In genomic region chr2:238230699-238231098, GRCh38 we compare ENCODE assay signal across 11 cellular contexts. TPM values are rescaled to one million over a fixed set of nuclear protein-coding genes. Genes with fewer than 3 reads are reported as not detected.
DNase-seq lines count a peak whose midpoint lies in the region; ATAC-seq and TF ChIP-seq lines count a peak whose summit lies in the region.
"Had no signal": no experiment of that assay in that cellular context is flagged by ENCODE, and none has a peak within 500 bp of the region (broad histone marks: within the 10 kb centered on the region; RNA-seq: fewer than 3 reads in every experiment).

No MANE protein-coding gene starts in this region.

- no peaks in the 10 kb centered on the region for H3K4me1 ChIP-seq in neuronal stem cell (ENCODE audit: control insufficient read depth in 2 of 2, insufficient read depth in 1 of 2, low read depth in 1 of 2, low read length in 2 of 2)

- no peak overlapping the region for H2AFZ ChIP-seq in neuronal stem cell (ENCODE audit: low read length)

- no peak overlapping the region for H3K14ac ChIP-seq in neuronal stem cell (ENCODE audit: low read length)

- H3K23ac ChIP-seq in neuronal stem cell (ENCODE audit: low read depth, low read length, poor library complexity): no peak overlapping the region

- no peak for TF ChIP-seq POLR2A in NB4 (IDR thresholded peaks at IDR 0.05; ENCODE audit: extremely low read depth, insufficient read length)

- H3K4me2 ChIP-seq in neuronal stem cell (ENCODE audit: insufficient read depth, low read length, poor library complexity, severe bottlenecking): peak overlapping the region; percentile 88

- no peak overlapping the region for H3K4ac ChIP-seq in neuronal stem cell (ENCODE audit: low read length)

- H2BK15ac ChIP-seq in neuronal stem cell (ENCODE audit: low read length): no peak overlapping the region

- peaks cover 26% of the 10 kb centered on the region for H3K4me1 Mint-ChIP-seq in CD14-positive monocyte
- peaks cover 22% of the 10 kb centered on the region for H3K4me1 Mint-ChIP-seq in endothelial cell (ENCODE audit: unreplicated experiment)

- peaks cover 0 to 54% (median 22%) of the 10 kb centered on the region in 3 experiments for H3K27me3 ChIP-seq in neuronal stem cell (ENCODE audit: control insufficient read depth in 3 of 3, insufficient read depth in 3 of 3, low read depth in 1 of 3, low read length in 3 of 3)

- H3K4me3 ChIP-seq in NB4 (ENCODE audit: low read depth, low read length) (peak overlapping the region; percentile 80), neuronal stem cell (ENCODE audit: low read length in 2 of 2) (no peak overlapping the region)

- no peak overlapping the region for H2BK5ac ChIP-seq in neuronal stem cell (ENCODE audit: low read length)

- H3K9me3 ChIP-seq in neuronal stem cell (replicated peaks in 1 of 2; ENCODE audit: control insufficient read depth in 2 of 2, insufficient read depth in 1 of 2, low read depth in 1 of 2, low read length in 2 of 2): peaks cover 0 to 9% of the 10 kb centered on the region in 2 donors

- WGBS in neuronal stem cell (ENCODE audit: extremely low coverage in 2 of 2, insufficient read length in 2 of 2, insufficient replicate concordance in 1 of 2), 2 donors: no CpG with 5 or more reads among the region's 5 CpGs

- H3K9me3 Mint-ChIP-seq in CD14-positive monocyte: peaks cover 0 to 19% (median 3%) of the 10 kb centered on the region in 7 donors
- H3K9me3 Mint-ChIP-seq in endothelial cell (ENCODE audit: unreplicated experiment): no peaks in the 10 kb centered on the region

- H2AK5ac ChIP-seq in neuronal stem cell (ENCODE audit: low read depth, low read length): no peak overlapping the region

- H3K9ac ChIP-seq in neuronal stem cell (ENCODE audit: low read depth, low read length, poor library complexity): no peak overlapping the region

- ATAC-seq in GM19397 (IDR thresholded peaks at IDR 0.05; ENCODE audit: unreplicated experiment): no peak
- ATAC-seq in activated CD4-positive, CD25-positive, alpha-beta regulatory T cell treated with anti-CD3 and anti-CD28 coated beads, Interleukin-2, amount 50 U/mL, for 24 hours: no peak

- intact Hi-C loops in CD14-positive monocyte (cut with micrococcal nuclease): loop anchor here in 1 of 2 donors (10.0 kb wide), 1 partner anchor 266 kb away; the partner anchor contains the start of gene UBE2F

- peak overlapping the region; percentile 80 to 91 for H3K4me3 Mint-ChIP-seq in CD14-positive monocyte
- peak overlapping the region; percentile 80 for H3K4me3 Mint-ChIP-seq in endothelial cell (ENCODE audit: unreplicated experiment)

- H3K36me3 ChIP-seq in neuronal stem cell (replicated peaks in 1 of 2; ENCODE audit: control insufficient read depth in 2 of 2, insufficient read depth in 2 of 2, low read length in 2 of 2): no peaks in the 10 kb centered on the region

- no peak overlapping the region for H4K91ac ChIP-seq in neuronal stem cell (ENCODE audit: low read depth, low read length, poor library complexity)

- H2BK12ac ChIP-seq in neuronal stem cell (ENCODE audit: low read length): no peak overlapping the region

- no peak overlapping the region for H3K27ac ChIP-seq in neuronal stem cell (replicated peaks; ENCODE audit: low read length)

- TF ChIP-seq CTCF in CD14-positive monocyte (IDR thresholded peaks at IDR 0.05) (no peak), NB4 (IDR thresholded peaks at IDR 0.05; ENCODE audit: low read depth, low read length) (no peak), endothelial cell (IDR thresholded peaks at IDR 0.05; ENCODE audit: unreplicated experiment) (no peak)

- DNase-seq in CD14-positive monocyte (ENCODE audit: low spot score) (no peak), NB4 (ENCODE audit: low read depth) (no peak), endothelial cell (ENCODE audit: low spot score) (no peak), neuronal stem cell (ENCODE audit: low spot score) (no peak), cerebellum (ENCODE audit: low spot score) (no peak), globus pallidus (ENCODE audit: low spot score) (no peak)
- DNase-seq: left ventricle myocardium superior; NCI-H510A; stimulated activated CD4-positive, alpha-beta T cell treated with anti-CD3 and anti-CD28 coated beads, Interleukin-15, amount 100 ng/mL, for 24 hours had no signal

- H3K18ac ChIP-seq in neuronal stem cell (ENCODE audit: low read length): no peak overlapping the region

- no peak overlapping the region for H2BK120ac ChIP-seq in neuronal stem cell (ENCODE audit: low read depth, low read length)

- no peak overlapping the region for H4K8ac ChIP-seq in neuronal stem cell (ENCODE audit: low read depth, low read length)

- H3K27me3 Mint-ChIP-seq in CD14-positive monocyte (ENCODE audit: low read depth in 3 of 3): peaks cover 15 to 65% (median 55%) of the 10 kb centered on the region in 3 donors
- H3K27me3 Mint-ChIP-seq in endothelial cell (ENCODE audit: unreplicated experiment): peaks cover 16% of the 10 kb centered on the region

- H3K27ac Mint-ChIP-seq in CD14-positive monocyte (peak overlapping the region in 1 of 7 donors; percentile 9), endothelial cell (ENCODE audit: unreplicated experiment) (no peak overlapping the region)

- H3K36me3 Mint-ChIP-seq in CD14-positive monocyte: peaks cover 7 to 13% of the 10 kb centered on the region in 2 donors
- peaks cover 6% of the 10 kb centered on the region for H3K36me3 Mint-ChIP-seq in endothelial cell (ENCODE audit: low read depth, unreplicated experiment)

- H3K79me1 ChIP-seq in neuronal stem cell (ENCODE audit: low read depth, low read length): no peaks in the 10 kb centered on the region

RNA-seq across cellular contexts. Expression of gene HES6, which starts 9.1 kb away (rescaled TPM):
- 1 to 10 TPM; 2.1 to 4.0 TPM for polyA plus RNA-seq in CD14-positive monocyte
- total RNA-seq in endothelial cell (ENCODE audit: unreplicated experiment): 5.0 TPM
- polyA plus RNA-seq in neuronal stem cell (2013, experiment 1 of 2): 19.8 TPM
- 18.8 TPM for polyA plus RNA-seq in neuronal stem cell (2013, experiment 2 of 2)
- total RNA-seq in cerebellum: 45.3 TPM

RNA-seq across cellular contexts. Expression of gene ILKAP, which starts 27.2 kb away (rescaled TPM):
- 10 to 100 TPM; 23.2 to 29.3 TPM for polyA plus RNA-seq in CD14-positive monocyte
- total RNA-seq in endothelial cell (ENCODE audit: unreplicated experiment) (43.0 TPM), cerebellum (48.8 TPM)
- polyA plus RNA-seq in neuronal stem cell (2013, experiment 1 of 2): 21.1 TPM
- polyA plus RNA-seq in neuronal stem cell (2013, experiment 2 of 2): 19.3 TPM

RNA-seq across cellular contexts. Expression of gene PER2, which starts 57.7 kb away (rescaled TPM):
- 1 to 10 TPM; 1.6 to 3.1 TPM for polyA plus RNA-seq in CD14-positive monocyte
- total RNA-seq in endothelial cell (ENCODE audit: unreplicated experiment) (5.5 TPM), cerebellum (7.5 TPM)
- 2.4 TPM for polyA plus RNA-seq in neuronal stem cell (2013, experiment 1 of 2)
- polyA plus RNA-seq in neuronal stem cell (2013, experiment 2 of 2): 2.6 TPM
